In the genomic region with DNA sequence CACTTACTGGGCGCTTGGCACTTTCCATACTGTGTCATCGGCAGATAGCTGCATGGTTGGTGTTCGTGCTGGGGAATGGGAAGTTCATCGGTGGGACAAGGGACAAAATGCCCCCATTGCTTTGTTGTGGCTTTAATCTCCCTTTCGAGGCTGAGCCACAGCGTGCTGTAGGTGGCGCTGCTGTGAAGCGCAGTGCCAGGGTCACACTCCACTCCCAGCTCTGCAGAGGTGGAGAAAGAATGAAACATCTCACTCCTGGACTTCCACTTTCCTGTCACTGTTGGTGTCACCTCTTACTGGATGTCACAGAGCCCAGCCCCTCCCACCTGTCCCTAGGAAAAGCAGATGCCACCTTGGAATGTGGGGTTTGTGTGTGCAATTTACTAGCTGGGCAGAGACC, we compare ENCODE assay signal across 14 cellular contexts. TPM values are rescaled to one million over a fixed set of nuclear protein-coding genes. Genes with fewer than 3 reads are reported as not detected.
DNase-seq lines count a peak whose midpoint lies in the region; ATAC-seq and TF ChIP-seq lines count a peak whose summit lies in the region.
"Had no signal": no experiment of that assay in that cellular context is flagged by ENCODE, and none has a peak within 500 bp of the region (broad histone marks: within the 10 kb centered on the region; RNA-seq: fewer than 3 reads in every experiment).

No MANE protein-coding gene starts in this region.

- peak; percentile 94 for ATAC-seq in WTC11
- ATAC-seq in natural killer cell treated with Interleukin-12 subunit alpha and Interleukin-12 subunit beta and Interleukin-15 and Interleukin-18, amount 100 ng/mL, for 72 hours = no peak
- ATAC-seq: gastroesophageal sphincter had no signal

- TF ChIP-seq CTCF in GM10266 (IDR thresholded peaks at IDR 0.05; ENCODE audit: control insufficient read depth, insufficient read depth, low read depth, missing control alignments) = peak; percentile 26
- TF ChIP-seq CTCF in HL-60 (IDR thresholded peaks at IDR 0.05; ENCODE audit: insufficient read depth, low read length) = peak; percentile 22
- TF ChIP-seq CTCF in WTC11 (IDR thresholded peaks at IDR 0.05) = peak; percentile 38; the same call in 1 of the 2 replicates
- TF ChIP-seq CTCF in kidney epithelial cell (IDR thresholded peaks at IDR 0.05; ENCODE audit: insufficient read depth, low read length, poor library complexity, severe bottlenecking) = peak; percentile 11

- no peaks in the 10 kb centered on the region for H3K27me3 Mint-ChIP-seq in WTC11 (ENCODE audit: low read depth)
- H3K27me3 Mint-ChIP-seq in natural killer cell treated with Interleukin-12 subunit alpha and Interleukin-12 subunit beta and Interleukin-15 and Interleukin-18, amount 100 ng/mL, for 72 hours = no peaks in the 10 kb centered on the region

- no peak for DNase-seq in GM10266 (ENCODE audit: extremely low spot score)
- no peak for DNase-seq in HL-60 (ENCODE audit: low read depth in 1 of 2, low spot score in 1 of 2)
- peak; percentile 55 for DNase-seq in WTC11 (ENCODE audit: low spot score)
- no peak for DNase-seq in kidney epithelial cell (ENCODE audit: low read depth)
- DNase-seq in GF-D8 (lab: John Stamatoyannopoulos, UW) = no peak
- no peak for DNase-seq in natural killer cell treated with Interleukin-12 subunit alpha and Interleukin-12 subunit beta and Interleukin-15 and Interleukin-18, amount 100 ng/mL, for 72 hours (ENCODE audit: low spot score)
- DNase-seq in posterior vena cava (ENCODE audit: low spot score) = no peak
- no peak for DNase-seq in GM19238 (ENCODE audit: insufficient read length, low spot score)
- DNase-seq: mammary epithelial cell; NCI-H1417; NK-92 treated with Interleukin-12 subunit alpha and Interleukin-12 subunit beta, amount 100 ng/mL, for 24 hours; T-helper 9 cell; tibial artery had no signal

- no peaks in the 10 kb centered on the region for H3K4me1 Mint-ChIP-seq in WTC11
- peaks cover 2 to 11% of the 10 kb centered on the region in 2 donors for H3K4me1 Mint-ChIP-seq in natural killer cell treated with Interleukin-12 subunit alpha and Interleukin-12 subunit beta and Interleukin-15 and Interleukin-18, amount 100 ng/mL, for 72 hours (ENCODE audit: low read depth in 2 of 2)

- H3K27ac Mint-ChIP-seq in WTC11 = no peak overlapping the region
- no peak overlapping the region for H3K27ac Mint-ChIP-seq in natural killer cell treated with Interleukin-12 subunit alpha and Interleukin-12 subunit beta and Interleukin-15 and Interleukin-18, amount 100 ng/mL, for 72 hours

- peaks cover 66% of the 10 kb centered on the region for H3K36me3 Mint-ChIP-seq in WTC11
- H3K36me3 Mint-ChIP-seq in natural killer cell treated with Interleukin-12 subunit alpha and Interleukin-12 subunit beta and Interleukin-15 and Interleukin-18, amount 100 ng/mL, for 72 hours = peaks cover 33% of the 10 kb centered on the region

- no peak overlapping the region for H3K4me3 Mint-ChIP-seq in WTC11
- no peak overlapping the region for H3K4me3 Mint-ChIP-seq in natural killer cell treated with Interleukin-12 subunit alpha and Interleukin-12 subunit beta and Interleukin-15 and Interleukin-18, amount 100 ng/mL, for 72 hours

- intact Hi-C loops in posterior vena cava (cut with DNase I) = no loop called here

- CTCF ChIA-PET in WTC11 (lab: Charles Lee) = interaction anchor here (0.7 to 1.3 kb wide), 13 partner anchors 8 to 173 kb away, joined by 3 to 15 read pairs (median 5); a partner anchor contains a TSS

- POLR2A ChIA-PET in WTC11 (lab: Charles Lee) = no interaction called here

- peaks cover 5% of the 10 kb centered on the region for H3K36me3 ChIP-seq in kidney epithelial cell (ENCODE audit: control insufficient read depth, insufficient read depth, low read length)

- H3K4me3 ChIP-seq in HL-60 (replicated peaks; ENCODE audit: insufficient read depth, low read length) (no peak overlapping the region), kidney epithelial cell (ENCODE audit: low read depth, low read length) (no peak overlapping the region)
- H3K4me3 ChIP-seq: gastroesophageal sphincter, tibial artery had no signal

- H3K9me3 Mint-ChIP-seq in WTC11 = peaks cover 14% of the 10 kb centered on the region
- peaks cover 3% of the 10 kb centered on the region for H3K9me3 Mint-ChIP-seq in natural killer cell treated with Interleukin-12 subunit alpha and Interleukin-12 subunit beta and Interleukin-15 and Interleukin-18, amount 100 ng/mL, for 72 hours

- H3K27me3 ChIP-seq in HL-60 (ENCODE audit: insufficient read depth, poor library complexity, severe bottlenecking) (no peaks in the 10 kb centered on the region), kidney epithelial cell (ENCODE audit: control insufficient read depth, insufficient read depth, low read length) (no peaks in the 10 kb centered on the region)
- H3K27me3 ChIP-seq: gastroesophageal sphincter, tibial artery had no signal

- H3K27ac ChIP-seq in HL-60 (replicated peaks) = no peak overlapping the region
- H3K27ac ChIP-seq: gastroesophageal sphincter, tibial artery had no signal

TF ChIP-seq in WTC11, 78 proteins besides CTCF, POLR2A, EP300 and RAD21:
- TF ChIP-seq ZNF416 (CRISPR knock-in tag; IDR thresholded peaks at IDR 0.05) (no peak), NR2C2 (CRISPR knock-in tag; IDR thresholded peaks at IDR 0.05) (no peak), ZNF138 (CRISPR knock-in tag; conservative IDR thresholded peaks at IDR 0.05) (no peak), KAT7 (CRISPR knock-in tag; IDR thresholded peaks at IDR 0.05; ENCODE audit: borderline replicate concordance) (no peak)

RNA-seq across cellular contexts. Expression of a gene that starts 8.7 kb away (rescaled TPM):
- total RNA-seq in WTC11 (2021) (83.2 to 86.4 TPM (median 86.3 TPM) in 3 replicates), kidney epithelial cell (22.1 and 22.7 TPM in 2 replicates), posterior vena cava (1 to 10 TPM; 4.0 TPM)
- total RNA-seq in natural killer cell treated with Interleukin-12 subunit alpha and Interleukin-12 subunit beta and Interleukin-15 and Interleukin-18, amount 100 ng/mL, for 72 hours = 100 to 1,000 TPM; 180 to 276 TPM

RNA-seq across cellular contexts. Expression of a gene that starts 46.3 kb away (rescaled TPM):
- total RNA-seq in WTC11 (2021) = 44.1 to 52.9 TPM (median 44.6 TPM) in 3 replicates
- total RNA-seq in kidney epithelial cell = 29.7 and 31.9 TPM in 2 replicates
- 100 to 1,000 TPM in 1 of 2 donors, 10 to 100 TPM in 1; 48.7 to 187 TPM for total RNA-seq in natural killer cell treated with Interleukin-12 subunit alpha and Interleukin-12 subunit beta and Interleukin-15 and Interleukin-18, amount 100 ng/mL, for 72 hours
- 10 to 100 TPM; 38.1 to 57.7 TPM for total RNA-seq in posterior vena cava
